Comparison of ENCODE assay signal across 1 cellular context in the genomic region with DNA sequence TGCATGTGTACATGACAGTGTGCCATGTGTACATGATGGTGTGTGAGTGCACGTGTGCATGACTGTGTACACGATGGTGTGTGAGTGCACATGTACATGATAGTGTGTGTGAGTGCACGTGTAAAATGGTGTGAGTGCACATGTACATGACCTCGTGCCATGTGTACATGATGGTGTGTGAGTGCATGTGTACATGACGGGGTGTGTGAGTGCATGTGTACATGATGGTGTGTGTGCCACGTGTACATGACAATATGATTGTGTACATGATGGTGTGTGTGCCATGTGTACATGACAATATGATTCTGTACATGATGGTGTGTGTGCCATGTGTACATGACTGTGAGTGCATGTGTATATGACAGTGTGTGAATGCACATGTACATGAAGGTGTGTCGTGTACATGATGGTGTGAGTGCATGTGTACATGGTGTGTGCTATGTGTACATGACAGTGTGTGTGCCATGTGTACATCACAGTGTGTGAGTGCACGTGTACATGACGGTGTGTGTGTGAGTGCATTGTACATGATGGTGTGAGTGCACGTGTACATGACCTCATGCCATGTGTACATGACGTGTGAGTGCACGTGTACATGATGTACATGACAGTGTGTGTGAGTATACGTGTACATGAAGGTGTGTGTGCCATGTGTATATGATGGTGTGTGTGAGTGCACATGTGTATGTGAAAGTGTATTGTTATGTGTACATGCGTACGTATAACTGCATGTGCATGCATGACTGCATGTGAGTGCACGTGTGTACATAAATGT.
TF ChIP-seq lines count a peak whose summit lies in the region.

No MANE protein-coding gene starts in this region.

TF ChIP-seq in K562, 482 proteins besides CTCF, POLR2A, EP300 and RAD21 (continued from another document and continues in another):
- TF ChIP-seq KLF13 (tag; IDR thresholded peaks at IDR 0.05; ENCODE audit: borderline replicate concordance, low read depth) (no peak), CBX3 (IDR thresholded peaks at IDR 0.05; ENCODE audit: borderline replicate concordance in 1 of 2, low read length in 2 of 2) (0 out of 3 replicates have a peak, but pooled peaks of 1 of the 2 experiments have one; percentile 25), ZNF644 (tag; IDR thresholded peaks at IDR 0.05; ENCODE audit: low read depth) (no peak), CBFB (CRISPR knock-in tag; IDR thresholded peaks at IDR 0.05) (no peak), CBX5 (IDR thresholded peaks at IDR 0.05; ENCODE audit: borderline replicate concordance, low read depth) (peak; percentile 12; the same call in 1 of the 2 replicates), GATAD2A (IDR thresholded peaks at IDR 0.05) (no peak), NR0B1 (IDR thresholded peaks at IDR 0.05; ENCODE audit: partially characterized antibody) (no peak), EGR1 (conservative IDR thresholded peaks at IDR 0.05) (no peak), MYBL2 (IDR thresholded peaks at IDR 0.05; ENCODE audit: low read depth) (no peak), MYBL2 (CRISPR knock-in tag; IDR thresholded peaks at IDR 0.05; ENCODE audit: borderline replicate concordance) (0 out of 2 replicates have a peak, but pooled peaks have one; percentile 26), ZC3H4 (CRISPR knock-in tag; IDR thresholded peaks at IDR 0.05; ENCODE audit: borderline replicate concordance) (0 out of 2 replicates have a peak, but pooled peaks have one; percentile 38), ARID4B (CRISPR knock-in tag; IDR thresholded peaks at IDR 0.05) (no peak), ZNF134 (CRISPR knock-in tag; conservative IDR thresholded peaks at IDR 0.05) (no peak), CSDE1 (IDR thresholded peaks at IDR 0.05) (no peak), ILF3 (IDR thresholded peaks at IDR 0.05; ENCODE audit: borderline replicate concordance) (no peak), CHD2 (IDR thresholded peaks at IDR 0.05; ENCODE audit: low read depth, low read length) (no peak)
- TF ChIP-seq, protein P1, sequence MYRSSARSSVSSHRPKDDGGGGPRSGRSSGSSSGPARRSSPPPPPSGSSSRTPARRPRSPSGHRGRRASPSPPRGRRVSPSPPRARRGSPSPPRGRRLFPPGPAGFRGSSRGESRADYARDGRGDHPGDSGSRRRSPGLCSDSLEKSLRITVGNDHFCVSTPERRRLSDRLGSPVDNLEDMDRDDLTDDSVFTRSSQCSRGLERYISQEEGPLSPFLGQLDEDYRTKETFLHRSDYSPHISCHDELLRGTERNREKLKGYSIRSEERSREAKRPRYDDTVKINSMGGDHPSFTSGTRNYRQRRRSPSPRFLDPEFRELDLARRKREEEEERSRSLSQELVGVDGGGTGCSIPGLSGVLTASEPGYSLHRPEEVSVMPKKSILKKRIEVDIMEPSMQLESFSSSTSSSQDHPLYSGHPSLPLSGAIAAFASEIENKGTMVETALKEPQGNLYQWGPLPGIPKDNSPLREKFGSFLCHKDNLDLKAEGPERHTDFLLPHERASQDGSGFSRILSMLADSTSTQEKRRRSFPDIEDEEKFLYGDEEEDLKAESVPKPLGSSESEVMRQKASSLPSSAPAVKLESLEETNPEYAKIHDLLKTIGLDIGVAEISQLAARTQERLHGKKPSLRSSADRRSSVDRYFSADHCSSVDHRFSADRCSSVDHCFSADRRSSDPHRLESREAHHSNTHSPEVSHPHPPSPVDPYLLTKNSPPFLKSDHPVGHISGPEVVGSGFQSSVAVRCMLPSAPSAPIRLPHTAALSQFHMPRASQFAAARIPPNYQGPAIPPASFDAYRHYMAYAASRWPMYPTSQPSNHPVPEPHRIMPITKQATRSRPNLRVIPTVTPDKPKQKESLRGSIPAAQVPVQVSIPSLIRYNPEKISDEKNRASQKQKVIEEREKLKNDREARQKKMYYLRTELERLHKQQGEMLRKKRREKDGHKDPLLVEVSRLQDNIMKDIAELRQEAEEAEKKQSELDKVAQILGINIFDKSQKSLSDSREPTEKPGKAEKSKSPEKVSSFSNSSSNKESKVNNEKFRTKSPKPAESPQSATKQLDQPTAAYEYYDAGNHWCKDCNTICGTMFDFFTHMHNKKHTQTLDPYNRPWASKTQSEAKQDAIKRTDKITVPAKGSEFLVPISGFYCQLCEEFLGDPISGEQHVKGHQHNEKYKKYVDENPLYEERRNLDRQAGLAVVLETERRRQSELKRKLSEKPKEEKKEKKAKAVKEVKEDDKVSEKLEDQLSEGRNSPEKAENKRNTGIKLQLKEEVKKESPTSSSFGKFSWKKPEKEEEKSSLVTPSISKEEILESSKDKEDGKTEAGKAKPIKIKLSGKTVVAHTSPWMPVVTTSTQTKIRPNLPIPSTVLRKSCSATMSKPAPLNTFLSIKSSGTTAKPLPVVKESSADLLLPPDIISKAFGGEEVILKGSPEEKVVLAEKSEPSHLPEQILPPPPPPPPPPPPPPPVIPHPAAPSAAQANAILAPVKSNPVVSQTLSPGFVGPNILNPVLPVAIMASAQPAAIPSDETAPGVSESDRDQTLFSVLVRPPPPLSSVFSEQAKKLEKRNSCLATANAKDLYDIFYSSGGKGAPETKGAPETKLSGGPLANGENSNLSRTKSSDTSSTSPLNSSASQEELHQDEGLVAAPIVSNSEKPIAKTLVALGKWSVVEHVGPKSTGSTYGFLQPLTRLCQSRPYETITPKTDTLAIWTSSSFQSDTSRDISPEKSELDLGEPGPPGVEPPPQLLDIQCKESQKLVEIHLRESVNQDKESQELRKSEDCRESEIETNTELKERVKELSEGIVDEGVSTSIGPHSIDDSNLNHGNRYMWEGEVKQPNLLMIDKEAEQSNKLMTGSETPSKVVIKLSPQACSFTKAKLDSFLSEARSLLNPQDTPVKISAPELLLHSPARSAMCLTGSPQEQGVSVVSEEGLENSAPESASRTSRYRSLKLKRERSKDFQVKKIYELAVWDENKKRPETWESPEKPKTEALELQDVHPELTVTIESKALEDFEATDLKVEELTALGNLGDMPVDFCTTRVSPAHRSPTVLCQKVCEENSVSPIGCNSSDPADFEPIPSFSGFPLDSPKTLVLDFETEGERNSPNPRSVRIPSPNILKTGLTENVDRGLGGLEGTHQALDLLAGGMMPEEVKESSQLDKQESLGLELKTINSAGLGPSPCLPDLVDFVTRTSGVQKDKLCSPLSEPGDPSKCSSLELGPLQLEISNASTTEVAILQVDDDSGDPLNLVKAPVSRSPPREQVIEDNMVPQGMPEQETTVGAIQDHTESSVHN (IDR thresholded peaks at IDR 0.05; ENCODE audit: borderline replicate concordance in 1 of 2, low read depth in 1 of 2) = no peak
- TF ChIP-seq, protein P2, sequence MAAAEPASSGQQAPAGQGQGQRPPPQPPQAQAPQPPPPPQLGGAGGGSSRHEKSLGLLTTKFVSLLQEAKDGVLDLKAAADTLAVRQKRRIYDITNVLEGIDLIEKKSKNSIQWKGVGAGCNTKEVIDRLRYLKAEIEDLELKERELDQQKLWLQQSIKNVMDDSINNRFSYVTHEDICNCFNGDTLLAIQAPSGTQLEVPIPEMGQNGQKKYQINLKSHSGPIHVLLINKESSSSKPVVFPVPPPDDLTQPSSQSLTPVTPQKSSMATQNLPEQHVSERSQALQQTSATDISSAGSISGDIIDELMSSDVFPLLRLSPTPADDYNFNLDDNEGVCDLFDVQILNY (CRISPR knock-in tag; IDR thresholded peaks at IDR 0.05) = no peak
- TF ChIP-seq, protein P3, sequence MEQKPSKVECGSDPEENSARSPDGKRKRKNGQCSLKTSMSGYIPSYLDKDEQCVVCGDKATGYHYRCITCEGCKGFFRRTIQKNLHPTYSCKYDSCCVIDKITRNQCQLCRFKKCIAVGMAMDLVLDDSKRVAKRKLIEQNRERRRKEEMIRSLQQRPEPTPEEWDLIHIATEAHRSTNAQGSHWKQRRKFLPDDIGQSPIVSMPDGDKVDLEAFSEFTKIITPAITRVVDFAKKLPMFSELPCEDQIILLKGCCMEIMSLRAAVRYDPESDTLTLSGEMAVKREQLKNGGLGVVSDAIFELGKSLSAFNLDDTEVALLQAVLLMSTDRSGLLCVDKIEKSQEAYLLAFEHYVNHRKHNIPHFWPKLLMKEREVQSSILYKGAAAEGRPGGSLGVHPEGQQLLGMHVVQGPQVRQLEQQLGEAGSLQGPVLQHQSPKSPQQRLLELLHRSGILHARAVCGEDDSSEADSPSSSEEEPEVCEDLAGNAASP (IDR thresholded peaks at IDR 0.05) = no peak
- TF ChIP-seq, protein P4, sequence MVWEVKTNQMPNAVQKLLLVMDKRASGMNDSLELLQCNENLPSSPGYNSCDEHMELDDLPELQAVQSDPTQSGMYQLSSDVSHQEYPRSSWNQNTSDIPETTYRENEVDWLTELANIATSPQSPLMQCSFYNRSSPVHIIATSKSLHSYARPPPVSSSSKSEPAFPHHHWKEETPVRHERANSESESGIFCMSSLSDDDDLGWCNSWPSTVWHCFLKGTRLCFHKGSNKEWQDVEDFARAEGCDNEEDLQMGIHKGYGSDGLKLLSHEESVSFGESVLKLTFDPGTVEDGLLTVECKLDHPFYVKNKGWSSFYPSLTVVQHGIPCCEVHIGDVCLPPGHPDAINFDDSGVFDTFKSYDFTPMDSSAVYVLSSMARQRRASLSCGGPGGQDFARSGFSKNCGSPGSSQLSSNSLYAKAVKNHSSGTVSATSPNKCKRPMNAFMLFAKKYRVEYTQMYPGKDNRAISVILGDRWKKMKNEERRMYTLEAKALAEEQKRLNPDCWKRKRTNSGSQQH (CRISPR knock-in tag; IDR thresholded peaks at IDR 0.05) = no peak
